Comparison of ENCODE assay signal across 26 cellular contexts in genomic region chr1:106480629-106481028, GRCh38.
"Had no signal": no experiment of that assay in that cellular context is flagged by ENCODE, and none has a peak within 500 bp of the region (broad histone marks: within the 10 kb centered on the region; RNA-seq: fewer than 3 reads in every experiment).

No MANE protein-coding gene starts in this region.

- DNase-seq: activated CD4-positive, alpha-beta T cell treated with anti-CD3 and anti-CD28 coated beads for 36 hours; activated CD4-positive, alpha-beta T cell treated with anti-CD3 and anti-CD28 coated beads, Interleukin-2, amount 10 ng/mL, durations not matched to agents 7 days and 5 days; activated CD4-positive, alpha-beta T cell treated with anti-CD3 and anti-CD28 coated beads, Interleukin-2, amount 50 U/mL, for 48 hours; activated CD8-positive, alpha-beta T cell treated with anti-CD3 and anti-CD28 coated beads, Interleukin-2, amount 10 ng/mL, durations not matched to agents 7 days and 5 days; activated gamma-delta T cell treated with Interleukin-2 at 50 U/mL for 16 hours; activated naive CD4-positive, alpha-beta T cell treated with anti-CD3 and anti-CD28 coated beads for 36 hours; activated T-cell treated with anti-CD3 and anti-CD28 coated beads, Interleukin-2, amount 50 U/mL, for 24 hours; adrenal gland; caudate nucleus; cerebellar nuclear complex; cortex of kidney; Kasumi-1; KG1; MM.1S; MV-4-11; NCI-H1092; NCI-H1417 treated with DMSO at 0.1 percent for 48 hours; NCI-H187; NCI-H2029 treated with DMSO at 0.1 percent for 48 hours; NCI-H2227 treated with DMSO at 0.1 percent for 48 hours; NCI-H446; NCI-H510A treated with DMSO at 0.1 percent for 48 hours; NCI-H526 treated with DMSO at 0.1 percent for 48 hours; SHP77; SJCRH30; SK-N-SH had no signal

- H3K27ac ChIP-seq: adrenal gland, SJCRH30 had no signal
